ENCODE assay signal across 2 cellular contexts in the genomic region with DNA sequence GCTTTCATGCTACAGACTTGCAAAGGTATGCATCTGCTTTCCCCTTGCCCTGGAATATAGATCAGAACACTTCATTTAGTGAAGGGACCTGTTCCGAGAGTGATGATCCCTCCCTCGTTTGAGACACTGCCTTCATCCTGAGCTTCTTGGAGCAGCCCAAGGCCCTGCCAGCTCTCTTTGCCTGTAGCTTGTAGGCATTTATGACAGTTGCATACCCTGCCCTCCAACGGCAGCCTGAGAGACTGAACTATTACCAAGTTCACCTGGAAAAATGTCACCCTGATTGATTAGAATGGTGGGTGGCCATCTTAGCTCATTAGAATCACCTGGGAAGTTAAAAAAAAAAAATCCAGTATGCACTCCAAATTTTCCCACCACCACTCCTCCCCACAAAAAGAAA.
TF ChIP-seq lines count a peak whose summit lies in the region.

No MANE protein-coding gene starts in this region.

TF ChIP-seq in SK-N-SH, 30 proteins besides CTCF, POLR2A, EP300 and RAD21 (continued from another document):
- TF ChIP-seq JUND (IDR thresholded peaks at IDR 0.05), result no peak
- TF ChIP-seq, protein P1, sequence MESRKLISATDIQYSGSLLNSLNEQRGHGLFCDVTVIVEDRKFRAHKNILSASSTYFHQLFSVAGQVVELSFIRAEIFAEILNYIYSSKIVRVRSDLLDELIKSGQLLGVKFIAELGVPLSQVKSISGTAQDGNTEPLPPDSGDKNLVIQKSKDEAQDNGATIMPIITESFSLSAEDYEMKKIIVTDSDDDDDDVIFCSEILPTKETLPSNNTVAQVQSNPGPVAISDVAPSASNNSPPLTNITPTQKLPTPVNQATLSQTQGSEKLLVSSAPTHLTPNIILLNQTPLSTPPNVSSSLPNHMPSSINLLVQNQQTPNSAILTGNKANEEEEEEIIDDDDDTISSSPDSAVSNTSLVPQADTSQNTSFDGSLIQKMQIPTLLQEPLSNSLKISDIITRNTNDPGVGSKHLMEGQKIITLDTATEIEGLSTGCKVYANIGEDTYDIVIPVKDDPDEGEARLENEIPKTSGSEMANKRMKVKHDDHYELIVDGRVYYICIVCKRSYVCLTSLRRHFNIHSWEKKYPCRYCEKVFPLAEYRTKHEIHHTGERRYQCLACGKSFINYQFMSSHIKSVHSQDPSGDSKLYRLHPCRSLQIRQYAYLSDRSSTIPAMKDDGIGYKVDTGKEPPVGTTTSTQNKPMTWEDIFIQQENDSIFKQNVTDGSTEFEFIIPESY (IDR thresholded peaks at IDR 0.05; ENCODE audit: borderline replicate concordance, low read depth), result no peak
- TF ChIP-seq FOXJ3 (CRISPR knock-in tag; IDR thresholded peaks at IDR 0.05), result no peak
- no peak for TF ChIP-seq GABPA (IDR thresholded peaks at IDR 0.05; ENCODE audit: low read depth)
- no peak for TF ChIP-seq FOXM1 (IDR thresholded peaks at IDR 0.05; ENCODE audit: low read depth)
- TF ChIP-seq CHD2 (IDR thresholded peaks at IDR 0.05; ENCODE audit: low read length, partially characterized antibody), result no peak
- TF ChIP-seq, protein P2, sequence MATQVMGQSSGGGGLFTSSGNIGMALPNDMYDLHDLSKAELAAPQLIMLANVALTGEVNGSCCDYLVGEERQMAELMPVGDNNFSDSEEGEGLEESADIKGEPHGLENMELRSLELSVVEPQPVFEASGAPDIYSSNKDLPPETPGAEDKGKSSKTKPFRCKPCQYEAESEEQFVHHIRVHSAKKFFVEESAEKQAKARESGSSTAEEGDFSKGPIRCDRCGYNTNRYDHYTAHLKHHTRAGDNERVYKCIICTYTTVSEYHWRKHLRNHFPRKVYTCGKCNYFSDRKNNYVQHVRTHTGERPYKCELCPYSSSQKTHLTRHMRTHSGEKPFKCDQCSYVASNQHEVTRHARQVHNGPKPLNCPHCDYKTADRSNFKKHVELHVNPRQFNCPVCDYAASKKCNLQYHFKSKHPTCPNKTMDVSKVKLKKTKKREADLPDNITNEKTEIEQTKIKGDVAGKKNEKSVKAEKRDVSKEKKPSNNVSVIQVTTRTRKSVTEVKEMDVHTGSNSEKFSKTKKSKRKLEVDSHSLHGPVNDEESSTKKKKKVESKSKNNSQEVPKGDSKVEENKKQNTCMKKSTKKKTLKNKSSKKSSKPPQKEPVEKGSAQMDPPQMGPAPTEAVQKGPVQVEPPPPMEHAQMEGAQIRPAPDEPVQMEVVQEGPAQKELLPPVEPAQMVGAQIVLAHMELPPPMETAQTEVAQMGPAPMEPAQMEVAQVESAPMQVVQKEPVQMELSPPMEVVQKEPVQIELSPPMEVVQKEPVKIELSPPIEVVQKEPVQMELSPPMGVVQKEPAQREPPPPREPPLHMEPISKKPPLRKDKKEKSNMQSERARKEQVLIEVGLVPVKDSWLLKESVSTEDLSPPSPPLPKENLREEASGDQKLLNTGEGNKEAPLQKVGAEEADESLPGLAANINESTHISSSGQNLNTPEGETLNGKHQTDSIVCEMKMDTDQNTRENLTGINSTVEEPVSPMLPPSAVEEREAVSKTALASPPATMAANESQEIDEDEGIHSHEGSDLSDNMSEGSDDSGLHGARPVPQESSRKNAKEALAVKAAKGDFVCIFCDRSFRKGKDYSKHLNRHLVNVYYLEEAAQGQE (IDR thresholded peaks at IDR 0.05; ENCODE audit: low read depth, low read length), result no peak
- no peak for TF ChIP-seq EZH2phosphoT487 (IDR thresholded peaks at IDR 0.05; ENCODE audit: borderline replicate concordance, low read depth)
- TF ChIP-seq, protein P3, sequence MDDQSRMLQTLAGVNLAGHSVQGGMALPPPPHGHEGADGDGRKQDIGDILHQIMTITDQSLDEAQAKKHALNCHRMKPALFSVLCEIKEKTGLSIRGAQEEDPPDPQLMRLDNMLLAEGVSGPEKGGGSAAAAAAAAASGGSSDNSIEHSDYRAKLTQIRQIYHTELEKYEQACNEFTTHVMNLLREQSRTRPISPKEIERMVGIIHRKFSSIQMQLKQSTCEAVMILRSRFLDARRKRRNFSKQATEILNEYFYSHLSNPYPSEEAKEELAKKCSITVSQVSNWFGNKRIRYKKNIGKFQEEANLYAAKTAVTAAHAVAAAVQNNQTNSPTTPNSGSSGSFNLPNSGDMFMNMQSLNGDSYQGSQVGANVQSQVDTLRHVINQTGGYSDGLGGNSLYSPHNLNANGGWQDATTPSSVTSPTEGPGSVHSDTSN (IDR thresholded peaks at IDR 0.05), result no peak
- no peak for TF ChIP-seq GATA2 (CRISPR knock-in tag; IDR thresholded peaks at IDR 0.05)
- no peak for TF ChIP-seq SIN3A (IDR thresholded peaks at IDR 0.05; ENCODE audit: borderline replicate concordance, low read depth, low read length)
- TF ChIP-seq TAF1 (IDR thresholded peaks at IDR 0.05; ENCODE audit: borderline replicate concordance, low read depth, low read length), result no peak
- no peak for TF ChIP-seq TEAD4 (IDR thresholded peaks at IDR 0.05; ENCODE audit: borderline replicate concordance, insufficient read depth)
- no peak for TF ChIP-seq RXRA (IDR thresholded peaks at IDR 0.05; ENCODE audit: borderline replicate concordance, low read depth)
- no peak for TF ChIP-seq NFIC (IDR thresholded peaks at IDR 0.05; ENCODE audit: borderline replicate concordance)

TF ChIP-seq in SK-N-SH treated with all-trans-retinoic acid at 6 μM for 48 hours, 23 proteins besides CTCF, POLR2A, EP300 and RAD21:
- TF ChIP-seq, protein P4, sequence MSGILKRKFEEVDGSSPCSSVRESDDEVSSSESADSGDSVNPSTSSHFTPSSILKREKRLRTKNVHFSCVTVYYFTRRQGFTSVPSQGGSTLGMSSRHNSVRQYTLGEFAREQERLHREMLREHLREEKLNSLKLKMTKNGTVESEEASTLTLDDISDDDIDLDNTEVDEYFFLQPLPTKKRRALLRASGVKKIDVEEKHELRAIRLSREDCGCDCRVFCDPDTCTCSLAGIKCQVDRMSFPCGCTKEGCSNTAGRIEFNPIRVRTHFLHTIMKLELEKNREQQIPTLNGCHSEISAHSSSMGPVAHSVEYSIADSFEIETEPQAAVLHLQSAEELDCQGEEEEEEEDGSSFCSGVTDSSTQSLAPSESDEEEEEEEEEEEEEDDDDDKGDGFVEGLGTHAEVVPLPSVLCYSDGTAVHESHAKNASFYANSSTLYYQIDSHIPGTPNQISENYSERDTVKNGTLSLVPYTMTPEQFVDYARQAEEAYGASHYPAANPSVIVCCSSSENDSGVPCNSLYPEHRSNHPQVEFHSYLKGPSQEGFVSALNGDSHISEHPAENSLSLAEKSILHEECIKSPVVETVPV (CRISPR knock-in tag; IDR thresholded peaks at IDR 0.05), result no peak
- TF ChIP-seq, protein P5, sequence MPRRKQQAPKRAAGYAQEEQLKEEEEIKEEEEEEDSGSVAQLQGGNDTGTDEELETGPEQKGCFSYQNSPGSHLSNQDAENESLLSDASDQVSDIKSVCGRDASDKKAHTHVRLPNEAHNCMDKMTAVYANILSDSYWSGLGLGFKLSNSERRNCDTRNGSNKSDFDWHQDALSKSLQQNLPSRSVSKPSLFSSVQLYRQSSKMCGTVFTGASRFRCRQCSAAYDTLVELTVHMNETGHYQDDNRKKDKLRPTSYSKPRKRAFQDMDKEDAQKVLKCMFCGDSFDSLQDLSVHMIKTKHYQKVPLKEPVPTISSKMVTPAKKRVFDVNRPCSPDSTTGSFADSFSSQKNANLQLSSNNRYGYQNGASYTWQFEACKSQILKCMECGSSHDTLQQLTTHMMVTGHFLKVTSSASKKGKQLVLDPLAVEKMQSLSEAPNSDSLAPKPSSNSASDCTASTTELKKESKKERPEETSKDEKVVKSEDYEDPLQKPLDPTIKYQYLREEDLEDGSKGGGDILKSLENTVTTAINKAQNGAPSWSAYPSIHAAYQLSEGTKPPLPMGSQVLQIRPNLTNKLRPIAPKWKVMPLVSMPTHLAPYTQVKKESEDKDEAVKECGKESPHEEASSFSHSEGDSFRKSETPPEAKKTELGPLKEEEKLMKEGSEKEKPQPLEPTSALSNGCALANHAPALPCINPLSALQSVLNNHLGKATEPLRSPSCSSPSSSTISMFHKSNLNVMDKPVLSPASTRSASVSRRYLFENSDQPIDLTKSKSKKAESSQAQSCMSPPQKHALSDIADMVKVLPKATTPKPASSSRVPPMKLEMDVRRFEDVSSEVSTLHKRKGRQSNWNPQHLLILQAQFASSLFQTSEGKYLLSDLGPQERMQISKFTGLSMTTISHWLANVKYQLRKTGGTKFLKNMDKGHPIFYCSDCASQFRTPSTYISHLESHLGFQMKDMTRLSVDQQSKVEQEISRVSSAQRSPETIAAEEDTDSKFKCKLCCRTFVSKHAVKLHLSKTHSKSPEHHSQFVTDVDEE (CRISPR knock-in tag; IDR thresholded peaks at IDR 0.05), result no peak
- TF ChIP-seq, protein P6, sequence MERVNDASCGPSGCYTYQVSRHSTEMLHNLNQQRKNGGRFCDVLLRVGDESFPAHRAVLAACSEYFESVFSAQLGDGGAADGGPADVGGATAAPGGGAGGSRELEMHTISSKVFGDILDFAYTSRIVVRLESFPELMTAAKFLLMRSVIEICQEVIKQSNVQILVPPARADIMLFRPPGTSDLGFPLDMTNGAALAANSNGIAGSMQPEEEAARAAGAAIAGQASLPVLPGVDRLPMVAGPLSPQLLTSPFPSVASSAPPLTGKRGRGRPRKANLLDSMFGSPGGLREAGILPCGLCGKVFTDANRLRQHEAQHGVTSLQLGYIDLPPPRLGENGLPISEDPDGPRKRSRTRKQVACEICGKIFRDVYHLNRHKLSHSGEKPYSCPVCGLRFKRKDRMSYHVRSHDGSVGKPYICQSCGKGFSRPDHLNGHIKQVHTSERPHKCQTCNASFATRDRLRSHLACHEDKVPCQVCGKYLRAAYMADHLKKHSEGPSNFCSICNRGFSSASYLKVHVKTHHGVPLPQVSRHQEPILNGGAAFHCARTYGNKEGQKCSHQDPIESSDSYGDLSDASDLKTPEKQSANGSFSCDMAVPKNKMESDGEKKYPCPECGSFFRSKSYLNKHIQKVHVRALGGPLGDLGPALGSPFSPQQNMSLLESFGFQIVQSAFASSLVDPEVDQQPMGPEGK (CRISPR knock-in tag; IDR thresholded peaks at IDR 0.05; ENCODE audit: borderline replicate concordance), result no peak
- TF ChIP-seq TCF4 (CRISPR knock-in tag; IDR thresholded peaks at IDR 0.05; ENCODE audit: borderline replicate concordance), result no peak
- TF ChIP-seq, protein P7, sequence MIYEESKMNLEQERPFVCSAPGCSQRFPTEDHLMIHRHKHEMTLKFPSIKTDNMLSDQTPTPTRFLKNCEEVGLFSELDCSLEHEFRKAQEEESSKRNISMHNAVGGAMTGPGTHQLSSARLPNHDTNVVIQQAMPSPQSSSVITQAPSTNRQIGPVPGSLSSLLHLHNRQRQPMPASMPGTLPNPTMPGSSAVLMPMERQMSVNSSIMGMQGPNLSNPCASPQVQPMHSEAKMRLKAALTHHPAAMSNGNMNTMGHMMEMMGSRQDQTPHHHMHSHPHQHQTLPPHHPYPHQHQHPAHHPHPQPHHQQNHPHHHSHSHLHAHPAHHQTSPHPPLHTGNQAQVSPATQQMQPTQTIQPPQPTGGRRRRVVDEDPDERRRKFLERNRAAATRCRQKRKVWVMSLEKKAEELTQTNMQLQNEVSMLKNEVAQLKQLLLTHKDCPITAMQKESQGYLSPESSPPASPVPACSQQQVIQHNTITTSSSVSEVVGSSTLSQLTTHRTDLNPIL (CRISPR knock-in tag; IDR thresholded peaks at IDR 0.05; ENCODE audit: low read depth), result no peak
- no peak for TF ChIP-seq ARNTL (CRISPR knock-in tag; IDR thresholded peaks at IDR 0.05; ENCODE audit: borderline replicate concordance, low read depth)
- TF ChIP-seq ESRRG (CRISPR knock-in tag; IDR thresholded peaks at IDR 0.05), result no peak
- no peak for TF ChIP-seq SNAI2 (CRISPR knock-in tag; IDR thresholded peaks at IDR 0.05)
- no peak for TF ChIP-seq ZFP30 (CRISPR knock-in tag; IDR thresholded peaks at IDR 0.05)
- no peak for TF ChIP-seq BACH2 (CRISPR knock-in tag; IDR thresholded peaks at IDR 0.05; ENCODE audit: borderline replicate concordance)
- no peak for TF ChIP-seq PPARA (CRISPR knock-in tag; IDR thresholded peaks at IDR 0.05; ENCODE audit: borderline replicate concordance)
- no peak for TF ChIP-seq GLIS3 (CRISPR knock-in tag; IDR thresholded peaks at IDR 0.05)
- no peak for TF ChIP-seq ZFP3 (CRISPR knock-in tag; IDR thresholded peaks at IDR 0.05)
- no peak for TF ChIP-seq ZNF565 (CRISPR knock-in tag; conservative IDR thresholded peaks at IDR 0.05; ENCODE audit: low read depth)
- TF ChIP-seq, protein P8, sequence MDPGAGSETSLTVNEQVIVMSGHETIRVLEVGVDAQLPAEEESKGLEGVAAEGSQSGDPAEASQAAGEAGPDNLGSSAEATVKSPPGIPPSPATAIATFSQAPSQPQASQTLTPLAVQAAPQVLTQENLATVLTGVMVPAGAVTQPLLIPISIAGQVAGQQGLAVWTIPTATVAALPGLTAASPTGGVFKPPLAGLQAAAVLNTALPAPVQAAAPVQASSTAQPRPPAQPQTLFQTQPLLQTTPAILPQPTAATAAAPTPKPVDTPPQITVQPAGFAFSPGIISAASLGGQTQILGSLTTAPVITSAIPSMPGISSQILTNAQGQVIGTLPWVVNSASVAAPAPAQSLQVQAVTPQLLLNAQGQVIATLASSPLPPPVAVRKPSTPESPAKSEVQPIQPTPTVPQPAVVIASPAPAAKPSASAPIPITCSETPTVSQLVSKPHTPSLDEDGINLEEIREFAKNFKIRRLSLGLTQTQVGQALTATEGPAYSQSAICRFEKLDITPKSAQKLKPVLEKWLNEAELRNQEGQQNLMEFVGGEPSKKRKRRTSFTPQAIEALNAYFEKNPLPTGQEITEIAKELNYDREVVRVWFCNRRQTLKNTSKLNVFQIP (CRISPR knock-in tag; IDR thresholded peaks at IDR 0.05; ENCODE audit: borderline replicate concordance, low read depth), result no peak
- TF ChIP-seq RARB (CRISPR knock-in tag; IDR thresholded peaks at IDR 0.05), result no peak
- TF ChIP-seq CSDC2 (CRISPR knock-in tag; IDR thresholded peaks at IDR 0.05), result no peak
TF ChIP-seq in SK-N-SH treated with all-trans-retinoic acid at 6 μM for 48 hours: peak in this region for 0.
